ENCODE assay signal across 22 cellular contexts in genomic region chr4:25874641-25875040, GRCh38.
A peak's percentile ranks its signal among the peaks of the same experiment; 100 is the strongest.
DNase-seq lines count a peak whose midpoint lies in the region; ATAC-seq and TF ChIP-seq lines count a peak whose summit lies in the region.
"Had no signal": no experiment of that assay in that cellular context is flagged by ENCODE, and none has a peak within 500 bp of the region (broad histone marks: within the 10 kb centered on the region; RNA-seq: fewer than 3 reads in every experiment).

No MANE protein-coding gene starts in this region.

- no peaks in the 10 kb centered on the region for H3K9me3 ChIP-seq in DOHH2 (ENCODE audit: control insufficient read depth, insufficient read depth, low read length)
- H3K9me3 ChIP-seq: adrenal gland, esophagus muscularis mucosa, SK-N-SH, uterus had no signal

- H4K20me1 ChIP-seq in DOHH2 (ENCODE audit: control insufficient read depth, insufficient read depth, low read depth, low read length) = no peaks in the 10 kb centered on the region

- ATAC-seq in GM19438 (IDR thresholded peaks at IDR 0.05; ENCODE audit: low read depth, unreplicated experiment) (peak; percentile 49), HG02798 (IDR thresholded peaks at IDR 0.05; ENCODE audit: poor library complexity, unreplicated experiment) (peak; percentile 48), HG03520 (IDR thresholded peaks at IDR 0.05; ENCODE audit: unreplicated experiment) (no peak), HG03135 (IDR thresholded peaks at IDR 0.05; ENCODE audit: unreplicated experiment) (no peak)
- ATAC-seq: K562, left ventricle myocardium superior, right cardiac atrium had no signal

- peak overlapping the region; percentile 55 for H3K4me3 ChIP-seq in DOHH2 (ENCODE audit: low read length)
- H3K4me3 ChIP-seq: adrenal gland, coronary artery, esophagus muscularis mucosa, K562, uterus had no signal

- peaks cover 88% of the 10 kb centered on the region for H3F3A ChIP-seq in DOHH2 (ENCODE audit: control insufficient read depth, insufficient read depth)

- no peak for TF ChIP-seq CTCF in DOHH2 (IDR thresholded peaks at IDR 0.05; ENCODE audit: low read depth, low read length, poor library complexity, severe bottlenecking)
- no peak for TF ChIP-seq CTCF in GM20000 (IDR thresholded peaks at IDR 0.05; ENCODE audit: extremely low read depth, missing control alignments)

- DNase-seq in NAMALWA (ENCODE audit: low spot score) = peak; percentile 65
- DNase-seq in DMS114 treated with DMSO at 0.1 percent for 48 hours (lab: John Stamatoyannopoulos, UW; ENCODE audit: unreplicated experiment) = no peak
- no peak for DNase-seq in GM20000 (ENCODE audit: low spot score)
- DNase-seq: activated CD4-positive, CD25-positive, alpha-beta regulatory T cell; activated T-cell treated with anti-CD3 and anti-CD28 coated beads, Interleukin-2, amount 50 U/mL, for 1 hour; adrenal gland; hypothalamus; left ventricle myocardium superior; NCI-H1417 treated with DMSO at 0.1 percent for 48 hours; right cardiac atrium; SK-N-SH; stimulated activated CD4-positive, alpha-beta T cell treated with anti-CD3 and anti-CD28 coated beads, Interleukin-4, amount 100 ng/mL, for 24 hours; stimulated activated naive CD4-positive, alpha-beta T cell treated with Interleukin-2 at 50 U/mL for 16 hours; uterus had no signal

- peaks cover 100% of the 10 kb centered on the region for H3K4me1 ChIP-seq in DOHH2 (ENCODE audit: control insufficient read depth, low read length)
- H3K4me1 ChIP-seq: adrenal gland, esophagus muscularis mucosa, uterus had no signal

- peak overlapping the region; percentile 98 for H3K27ac ChIP-seq in DOHH2 (ENCODE audit: low read depth, low read length)
- H3K27ac ChIP-seq: adrenal gland, coronary artery, esophagus muscularis mucosa, uterus had no signal

- no peaks in the 10 kb centered on the region for H3K27me3 ChIP-seq in DOHH2 (ENCODE audit: control insufficient read depth, low read length)
- H3K27me3 ChIP-seq: adrenal gland, esophagus muscularis mucosa, uterus had no signal

- H3K4me2 ChIP-seq in DOHH2 (ENCODE audit: low read length) = peak overlapping the region; percentile 96
- H3K4me2 ChIP-seq: SK-N-SH had no signal

- H3K36me3 ChIP-seq in DOHH2 (ENCODE audit: control insufficient read depth, low read length) = peaks cover 10% of the 10 kb centered on the region
- H3K36me3 ChIP-seq: adrenal gland, esophagus muscularis mucosa, uterus had no signal

- no peaks in the 10 kb centered on the region for H3K9me2 ChIP-seq in DOHH2 (replicated peaks; ENCODE audit: control insufficient read depth, low read length)
- H3K9me2 ChIP-seq: SK-N-SH had no signal

- H3K79me2 ChIP-seq in DOHH2 (ENCODE audit: control insufficient read depth, low read length) = peaks cover 23% of the 10 kb centered on the region

Comparison
In these comparisons a context has a peak if more than half of its experiments do, and no peak if none do; other contexts are left out.
1. ATAC-seq: peak in GM19438 (single experiment) and HG02798 (single experiment); none in HG03520 (single experiment) and HG03135 (single experiment).